In genomic region chr7:78770422-78771410, GRCh38 we compare ENCODE assay signal across 9 cellular contexts.
DNase-seq lines count a peak whose midpoint lies in the region; ATAC-seq and TF ChIP-seq lines count a peak whose summit lies in the region.
"Had no signal": no experiment of that assay in that cellular context is flagged by ENCODE, and none has a peak within 500 bp of the region (broad histone marks: within the 10 kb centered on the region; RNA-seq: fewer than 3 reads in every experiment).

No MANE protein-coding gene starts in this region.

- peaks cover 2% of the 10 kb centered on the region for H3K4me1 ChIP-seq in endodermal cell (ENCODE audit: control insufficient read depth, insufficient read depth, low read length)

- peaks cover 29% of the 10 kb centered on the region for H3K4me1 Mint-ChIP-seq in endodermal cell
- peaks cover 22% of the 10 kb centered on the region for H3K4me1 Mint-ChIP-seq in nephron
- H3K4me1 Mint-ChIP-seq in T-helper 2 cell treated with Interferon-gamma antibody and Interleukin-4, amounts not matched to agents 5 μg/mL and 100 μg/mL, for 36 hours (ENCODE audit: low read depth), result no peaks in the 10 kb centered on the region
- no peaks in the 10 kb centered on the region for H3K4me1 Mint-ChIP-seq in natural killer cell
- H3K4me1 Mint-ChIP-seq: activated naive CD8-positive, alpha-beta T cell treated with anti-CD3 and anti-CD28 coated beads, Interleukin-2, amount 10 ng/mL, durations not matched to agents 7 days and 5 days had no signal

- ATAC-seq in natural killer cell (no peak), HG03439 (IDR thresholded peaks at IDR 0.05; ENCODE audit: unreplicated experiment) (no peak), HG03097 (IDR thresholded peaks at IDR 0.05; ENCODE audit: low FRiP score, unreplicated experiment) (no peak)

- H3K9me3 Mint-ChIP-seq in endodermal cell (no peaks in the 10 kb centered on the region), nephron (no peaks in the 10 kb centered on the region), natural killer cell (peaks cover 0 to 2% of the 10 kb centered on the region in 2 donors)
- no peaks in the 10 kb centered on the region for H3K9me3 Mint-ChIP-seq in T-helper 2 cell treated with Interferon-gamma antibody and Interleukin-4, amounts not matched to agents 5 μg/mL and 100 μg/mL, for 36 hours
- H3K9me3 Mint-ChIP-seq: activated naive CD8-positive, alpha-beta T cell treated with anti-CD3 and anti-CD28 coated beads, Interleukin-2, amount 10 ng/mL, durations not matched to agents 7 days and 5 days had no signal

- TF ChIP-seq CTCF in endodermal cell (conservative IDR thresholded peaks at IDR 0.05) (no peak), nephron (IDR thresholded peaks at IDR 0.05; ENCODE audit: unreplicated experiment in 3 of 3) (no peak), natural killer cell (IDR thresholded peaks at IDR 0.05) (no peak)

- H3K27me3 Mint-ChIP-seq in endodermal cell (ENCODE audit: insufficient read depth) (no peaks in the 10 kb centered on the region), nephron (ENCODE audit: low read depth) (no peaks in the 10 kb centered on the region), natural killer cell (ENCODE audit: low read depth in 2 of 2) (peaks cover 0 to 5% of the 10 kb centered on the region in 2 donors)
- H3K27me3 Mint-ChIP-seq in T-helper 2 cell treated with Interferon-gamma antibody and Interleukin-4, amounts not matched to agents 5 μg/mL and 100 μg/mL, for 36 hours (ENCODE audit: low read depth), result peaks cover 8% of the 10 kb centered on the region

- no peak overlapping the region for H3K4me3 Mint-ChIP-seq in endodermal cell
- H3K4me3 Mint-ChIP-seq in nephron, result no peak overlapping the region
- no peak overlapping the region for H3K4me3 Mint-ChIP-seq in T-helper 2 cell treated with Interferon-gamma antibody and Interleukin-4, amounts not matched to agents 5 μg/mL and 100 μg/mL, for 36 hours
- no peak overlapping the region for H3K4me3 Mint-ChIP-seq in natural killer cell
- H3K4me3 Mint-ChIP-seq: activated naive CD8-positive, alpha-beta T cell treated with anti-CD3 and anti-CD28 coated beads, Interleukin-2, amount 10 ng/mL, durations not matched to agents 7 days and 5 days had no signal

- 0 to 4% methylated on average over 5 to 15 of the region's 16 CpGs for WGBS in endodermal cell (ENCODE audit: insufficient coverage in 1 of 2, insufficient read length in 1 of 2), 2 experiments

- H3K27ac ChIP-seq in endodermal cell (ENCODE audit: low read depth, low read length), result no peak overlapping the region

- H3K27me3 ChIP-seq in endodermal cell (ENCODE audit: control insufficient read depth, insufficient read depth, low read length, poor library complexity, severe bottlenecking), result no peaks in the 10 kb centered on the region

- H3K36me3 ChIP-seq in endodermal cell (ENCODE audit: control insufficient read depth, insufficient read depth, low read length), result no peaks in the 10 kb centered on the region

- intact Hi-C loops in natural killer cell (cut with micrococcal nuclease), result no loop called here

- H3K27ac Mint-ChIP-seq in endodermal cell (peak overlapping the region; percentile 90), nephron (peak overlapping the region in 2 of 3 experiments; percentile 86 to 90), natural killer cell (no peak overlapping the region)
- no peak overlapping the region for H3K27ac Mint-ChIP-seq in T-helper 2 cell treated with Interferon-gamma antibody and Interleukin-4, amounts not matched to agents 5 μg/mL and 100 μg/mL, for 36 hours
- H3K27ac Mint-ChIP-seq: activated naive CD8-positive, alpha-beta T cell treated with anti-CD3 and anti-CD28 coated beads, Interleukin-2, amount 10 ng/mL, durations not matched to agents 7 days and 5 days had no signal

- H3K36me3 Mint-ChIP-seq in endodermal cell (ENCODE audit: low read depth) (no peaks in the 10 kb centered on the region), nephron (ENCODE audit: low read depth) (no peaks in the 10 kb centered on the region), natural killer cell (no peaks in the 10 kb centered on the region)
- no peaks in the 10 kb centered on the region for H3K36me3 Mint-ChIP-seq in T-helper 2 cell treated with Interferon-gamma antibody and Interleukin-4, amounts not matched to agents 5 μg/mL and 100 μg/mL, for 36 hours (ENCODE audit: low read depth)
- H3K36me3 Mint-ChIP-seq: activated naive CD8-positive, alpha-beta T cell treated with anti-CD3 and anti-CD28 coated beads, Interleukin-2, amount 10 ng/mL, durations not matched to agents 7 days and 5 days had no signal

- DNase-seq in ELR (ENCODE audit: low read depth) (peak; percentile 3), NCI-H1417 treated with DMSO at 0.1 percent for 48 hours (lab: John Stamatoyannopoulos, UW) (peak; percentile 48), endodermal cell (peak; percentile 88), natural killer cell (no peak)
- DNase-seq in T-helper 2 cell treated with Interferon-gamma antibody and Interleukin-4, amounts not matched to agents 5 μg/mL and 100 μg/mL, for 36 hours (ENCODE audit: low spot score), result no peak
- DNase-seq: activated naive CD8-positive, alpha-beta T cell treated with anti-CD3 and anti-CD28 coated beads, Interleukin-2, amount 10 ng/mL, durations not matched to agents 7 days and 5 days had no signal

- peak overlapping the region; percentile 86 for H3K4me3 ChIP-seq in endodermal cell (ENCODE audit: low read length)

- no peaks in the 10 kb centered on the region for H3K9me3 ChIP-seq in endodermal cell (ENCODE audit: control insufficient read depth, low read length)

- H3K9ac ChIP-seq in endodermal cell (ENCODE audit: extremely low read depth, low read length, poor library complexity, severe bottlenecking), result peak overlapping the region; percentile 50

Comparison
In these comparisons a context has a peak if more than half of its experiments do, and no peak if none do; other contexts are left out.
1. DNase-seq: peak in ELR (single experiment), NCI-H1417 treated with DMSO at 0.1 percent for 48 hours (single experiment) and endodermal cell (single experiment); none in T-helper 2 cell treated with Interferon-gamma antibody and Interleukin-4, amounts not matched to agents 5 μg/mL and 100 μg/mL, for 36 hours (single experiment) and natural killer cell (single experiment).
2. H3K27ac Mint-ChIP-seq: peak in endodermal cell (single experiment) and nephron (2 of 3); none in T-helper 2 cell treated with Interferon-gamma antibody and Interleukin-4, amounts not matched to agents 5 μg/mL and 100 μg/mL, for 36 hours (single experiment) and natural killer cell (0 of 2).